In genomic region chr5:15835514-15835913, GRCh38 we compare ENCODE assay signal across 23 cellular contexts.
DNase-seq lines count a peak whose midpoint lies in the region; ATAC-seq, FAIRE-seq and TF ChIP-seq lines count a peak whose summit lies in the region.
"Had no signal": no experiment of that assay in that cellular context is flagged by ENCODE, and none has a peak within 500 bp of the region (broad histone marks: within the 10 kb centered on the region; RNA-seq: fewer than 3 reads in every experiment).

No MANE protein-coding gene starts in this region.

- no peaks in the 10 kb centered on the region for H3K36me3 Mint-ChIP-seq in Calu3 (ENCODE audit: insufficient read depth, unreplicated experiment)
- no peaks in the 10 kb centered on the region for H3K36me3 Mint-ChIP-seq in stimulated activated memory B cell treated with anti-CD40 and anti-IgM and Interleukin-4, amounts not matched to agents 10 μg/mL and 1 μg/mL and 100 μg/mL, for 72 hours
- peaks cover 3% of the 10 kb centered on the region for H3K36me3 Mint-ChIP-seq in type B pancreatic cell
- H3K36me3 Mint-ChIP-seq: natural killer cell had no signal

- no peaks in the 10 kb centered on the region for H3K27me3 ChIP-seq in brain microvascular endothelial cell (replicated peaks)
- H3K27me3 ChIP-seq: MG63 had no signal

- H3K27ac Mint-ChIP-seq in Calu3 (ENCODE audit: unreplicated experiment) (no peak overlapping the region), type B pancreatic cell (no peak overlapping the region)
- H3K27ac Mint-ChIP-seq in stimulated activated memory B cell treated with anti-CD40 and anti-IgM and Interleukin-4, amounts not matched to agents 10 μg/mL and 1 μg/mL and 100 μg/mL, for 72 hours: no peak overlapping the region
- H3K27ac Mint-ChIP-seq: activated CD4-positive, alpha-beta T cell treated with anti-CD3 and anti-CD28 coated beads for 36 hours; activated naive CD8-positive, alpha-beta T cell treated with anti-CD3 and anti-CD28 coated beads, Interleukin-2, amount 50 U/mL, for 24 hours; natural killer cell had no signal

- TF ChIP-seq CTCF in brain microvascular endothelial cell (IDR thresholded peaks at IDR 0.05; ENCODE audit: low read depth, low read length, missing control alignments) (no peak), Calu3 (IDR thresholded peaks at IDR 0.05; ENCODE audit: unreplicated experiment) (no peak), type B pancreatic cell (conservative IDR thresholded peaks at IDR 0.05) (no peak)

- in situ Hi-C loops in brain microvascular endothelial cell (cut with HindIII; ENCODE audit: low pct_ligation_motif_present, low sequenced_read_pairs): no loop called here

- BruUV-seq in Calu3 (replicated peaks; lab: Mats Ljungman, UMichigan): no TSS peak

- peak; percentile 14 for DNase-seq in AG08396 (ENCODE audit: low spot score)
- peak; percentile 34 for DNase-seq in HTR-8/SVneo (ENCODE audit: insufficient read length, low spot score)
- peak; percentile 6 for DNase-seq in brain microvascular endothelial cell
- DNase-seq in iris pigment epithelial cell (ENCODE audit: low read depth): peak; percentile 33
- no peak for DNase-seq in Calu3
- DNase-seq in NCI-H69 (lab: John Stamatoyannopoulos, UW): no peak
- DNase-seq in type B pancreatic cell (ENCODE audit: extremely low spot score, unreplicated experiment): no peak
- DNase-seq: ACHN; activated CD4-positive, alpha-beta T cell treated with anti-CD3 and anti-CD28 coated beads for 36 hours; activated gamma-delta T cell; activated naive CD8-positive, alpha-beta T cell treated with anti-CD3 and anti-CD28 coated beads, Interleukin-2, amount 50 U/mL, for 24 hours; cortex of kidney; MG63; natural killer cell; NCI-H446 treated with DMSO at 0.1 percent for 48 hours; stimulated activated CD4-positive, alpha-beta T cell treated with anti-CD3 and anti-CD28 coated beads, Interleukin-2, amount 100 ng/mL, for 48 hours; stimulated activated naive CD4-positive, alpha-beta T cell had no signal

- H3K27me3 Mint-ChIP-seq in Calu3 (ENCODE audit: unreplicated experiment) (no peaks in the 10 kb centered on the region), type B pancreatic cell (no peaks in the 10 kb centered on the region)
- no peaks in the 10 kb centered on the region for H3K27me3 Mint-ChIP-seq in stimulated activated memory B cell treated with anti-CD40 and anti-IgM and Interleukin-4, amounts not matched to agents 10 μg/mL and 1 μg/mL and 100 μg/mL, for 72 hours
- H3K27me3 Mint-ChIP-seq: activated CD4-positive, alpha-beta T cell treated with anti-CD3 and anti-CD28 coated beads for 36 hours; activated naive CD8-positive, alpha-beta T cell treated with anti-CD3 and anti-CD28 coated beads, Interleukin-2, amount 50 U/mL, for 24 hours had no signal

- H3K4me3 ChIP-seq in brain microvascular endothelial cell (ENCODE audit: low read depth, low read length): no peak overlapping the region
- H3K4me3 ChIP-seq: MG63 had no signal

- CTCF ChIA-PET in Calu3 (lab: Charles Lee): no interaction called here

- peaks cover 10% of the 10 kb centered on the region for H3K9me3 Mint-ChIP-seq in Calu3 (ENCODE audit: low read depth, unreplicated experiment)
- peaks cover 2% of the 10 kb centered on the region for H3K9me3 Mint-ChIP-seq in stimulated activated memory B cell treated with anti-CD40 and anti-IgM and Interleukin-4, amounts not matched to agents 10 μg/mL and 1 μg/mL and 100 μg/mL, for 72 hours
- H3K9me3 Mint-ChIP-seq in type B pancreatic cell: peaks cover 6% of the 10 kb centered on the region

- no peak overlapping the region for H3K4me3 Mint-ChIP-seq in Calu3 (ENCODE audit: low read depth, unreplicated experiment)
- H3K4me3 Mint-ChIP-seq in stimulated activated memory B cell treated with anti-CD40 and anti-IgM and Interleukin-4, amounts not matched to agents 10 μg/mL and 1 μg/mL and 100 μg/mL, for 72 hours: no peak overlapping the region
- H3K4me3 Mint-ChIP-seq in type B pancreatic cell: no peak overlapping the region
- H3K4me3 Mint-ChIP-seq: activated CD4-positive, alpha-beta T cell treated with anti-CD3 and anti-CD28 coated beads for 36 hours; activated naive CD8-positive, alpha-beta T cell treated with anti-CD3 and anti-CD28 coated beads, Interleukin-2, amount 50 U/mL, for 24 hours; brain; natural killer cell had no signal

- no peak overlapping the region for H3K27ac ChIP-seq in brain microvascular endothelial cell
- H3K27ac ChIP-seq: C4-2B had no signal

- no peaks in the 10 kb centered on the region for H3K36me3 ChIP-seq in brain microvascular endothelial cell (replicated peaks)
- H3K36me3 ChIP-seq: MG63 had no signal

- intact Hi-C loops in Calu3 (cut with micrococcal nuclease; ENCODE audit: unreplicated experiment): no loop called here

- no peak for ATAC-seq in stimulated activated memory B cell treated with anti-CD40 and anti-IgM and Interleukin-4, amounts not matched to agents 10 μg/mL and 1 μg/mL and 100 μg/mL, for 72 hours
- ATAC-seq: activated CD4-positive, alpha-beta T cell treated with anti-CD3 and anti-CD28 coated beads for 36 hours; activated naive CD8-positive, alpha-beta T cell treated with anti-CD3 and anti-CD28 coated beads, Interleukin-2, amount 50 U/mL, for 24 hours; left lobe of liver; natural killer cell; Panc1 had no signal

- H3K4me1 Mint-ChIP-seq in Calu3 (ENCODE audit: low read depth, unreplicated experiment) (no peaks in the 10 kb centered on the region), type B pancreatic cell (ENCODE audit: unreplicated experiment) (no peaks in the 10 kb centered on the region)
- no peaks in the 10 kb centered on the region for H3K4me1 Mint-ChIP-seq in stimulated activated memory B cell treated with anti-CD40 and anti-IgM and Interleukin-4, amounts not matched to agents 10 μg/mL and 1 μg/mL and 100 μg/mL, for 72 hours
- H3K4me1 Mint-ChIP-seq: activated CD4-positive, alpha-beta T cell treated with anti-CD3 and anti-CD28 coated beads for 36 hours; activated naive CD8-positive, alpha-beta T cell treated with anti-CD3 and anti-CD28 coated beads, Interleukin-2, amount 50 U/mL, for 24 hours; natural killer cell had no signal

- FAIRE-seq in HTR-8/SVneo (lab: Jason Lieb, UNC): peak; percentile 68
- FAIRE-seq: urothelium cell line had no signal

Comparison
In these comparisons a context has a peak if more than half of its experiments do, and no peak if none do; other contexts are left out.
1. DNase-seq: peak in AG08396 (single experiment), HTR-8/SVneo (single experiment), brain microvascular endothelial cell (single experiment) and iris pigment epithelial cell (single experiment); none in Calu3 (single experiment), NCI-H69 (single experiment) and type B pancreatic cell (single experiment).